In the genomic region with DNA sequence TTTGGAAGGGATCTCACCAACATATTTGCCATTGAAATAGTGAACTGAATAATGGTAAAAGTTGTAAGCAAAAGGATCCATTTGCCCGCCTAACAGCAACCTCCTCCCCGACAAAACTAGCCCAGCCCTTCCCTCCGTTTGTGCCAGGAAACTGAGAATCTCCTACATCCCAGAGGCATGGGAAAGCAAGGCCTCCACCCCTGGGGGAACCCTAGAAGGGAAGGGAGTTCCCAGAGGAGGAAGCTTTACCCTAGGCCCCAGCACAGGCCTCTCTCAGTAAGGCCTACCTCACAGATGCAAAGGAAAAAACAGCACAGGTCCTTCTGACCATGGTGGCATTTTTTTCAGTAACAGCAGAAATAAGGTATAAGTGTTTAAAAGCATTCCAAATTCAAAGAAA, we compare ENCODE assay signal across 32 cellular contexts.
DNase-seq lines count a peak whose midpoint lies in the region; ATAC-seq and FAIRE-seq lines count a peak whose summit lies in the region.
"Had no signal": no experiment of that assay in that cellular context is flagged by ENCODE, and none has a peak within 500 bp of the region (broad histone marks: within the 10 kb centered on the region; RNA-seq: fewer than 3 reads in every experiment).

No MANE protein-coding gene starts in this region.

- peak overlapping the region; percentile 86 for H3K27ac Mint-ChIP-seq in activated naive CD4-positive, alpha-beta T cell treated with anti-CD3 and anti-CD28 coated beads, Interleukin-2, amount 50 U/mL, for 24 hours
- no peak overlapping the region for H3K27ac Mint-ChIP-seq in activated naive CD4-positive, alpha-beta T cell treated with anti-CD3 and anti-CD28 coated beads, Interleukin-2, amount 10 ng/mL, durations not matched to agents 7 days and 5 days
- peak overlapping the region; percentile 82 for H3K27ac Mint-ChIP-seq in activated T-helper 17 cell treated with anti-CD3 and anti-CD28 coated beads, Interleukin-2, amount 50 U/mL, for 72 hours
- H3K27ac Mint-ChIP-seq: mesothelial cell of epicardium; natural killer cell treated with Interleukin-12 subunit alpha and Interleukin-12 subunit beta and Interleukin-15 and Interleukin-18, amount 100 ng/mL, for 72 hours had no signal

- DNase-seq in activated naive CD4-positive, alpha-beta T cell treated with anti-CD3 and anti-CD28 coated beads, Interleukin-2, amount 10 ng/mL, durations not matched to agents 7 days and 5 days: no peak
- DNase-seq in left lobe of liver (ENCODE audit: low spot score): no peak
- no peak for DNase-seq in substantia nigra (lab: John Stamatoyannopoulos, UW)
- no peak for DNase-seq in small intestine
- no peak for DNase-seq in effector CD4-positive, alpha-beta T cell
- no peak for DNase-seq in CD1c-positive myeloid dendritic cell (ENCODE audit: extremely low spot score)
- DNase-seq: activated CD4-positive, alpha-beta T cell treated with anti-CD3 and anti-CD28 coated beads for 36 hours; activated CD8-positive, alpha-beta memory T cell treated with anti-CD3 and anti-CD28 coated beads, Interleukin-2, amount 50 U/mL, for 4 hours; activated gamma-delta T cell; amniotic stem cell; DMS 273 treated with DMSO at 0.1 percent for 48 hours; erythroblast; foreskin keratinocyte; hypothalamus; kidney; MM.1S; NCI-H1436 treated with DMSO at 0.1 percent for 48 hours; NCI-H2171 treated with DMSO at 0.1 percent for 48 hours; NCI-H526 treated with DMSO at 0.1 percent for 48 hours; psoas muscle; RPMI8226; stimulated activated CD4-positive, alpha-beta T cell treated with anti-CD3 and anti-CD28 coated beads, Interleukin-4, amount 100 ng/mL, for 1 hour; uterus had no signal

- no peak for FAIRE-seq in small intestine (lab: Jason Lieb, UNC)
- FAIRE-seq: K562, kidney, TTC549 had no signal

- H3K36me3 ChIP-seq in small intestine (ENCODE audit: control insufficient read depth in 2 of 2, insufficient read depth in 2 of 2, low read length in 2 of 2): no peaks in the 10 kb centered on the region
- H3K36me3 ChIP-seq: cardiac muscle cell, uterus had no signal

- ATAC-seq in activated T-helper 17 cell treated with anti-CD3 and anti-CD28 coated beads, Interleukin-2, amount 50 U/mL, for 72 hours (replicated peaks): no peak
- ATAC-seq in left lobe of liver: peak; percentile 22
- ATAC-seq: activated CD4-positive, alpha-beta T cell treated with anti-CD3 and anti-CD28 coated beads for 36 hours; foreskin keratinocyte; K562; natural killer cell treated with Interleukin-12 subunit alpha and Interleukin-12 subunit beta and Interleukin-15 and Interleukin-18, amount 100 ng/mL, for 72 hours; psoas muscle had no signal

- 59 to 73% (median 69%) methylated on average over 3 of the region's 3 CpGs for WGBS in small intestine, 3 donors

- no peaks in the 10 kb centered on the region for H3K4me1 ChIP-seq in small intestine (ENCODE audit: control insufficient read depth in 2 of 2, insufficient read depth in 1 of 2, low read depth in 1 of 2, low read length in 1 of 2)
- H3K4me1 ChIP-seq: foreskin keratinocyte, psoas muscle, uterus had no signal

- CTCF ChIA-PET in activated naive CD4-positive, alpha-beta T cell treated with anti-CD3 and anti-CD28 coated beads, Interleukin-2, amount 10 ng/mL, durations not matched to agents 7 days and 5 days (lab: Charles Lee): no interaction called here

- H3K36me3 Mint-ChIP-seq in activated naive CD4-positive, alpha-beta T cell treated with anti-CD3 and anti-CD28 coated beads, Interleukin-2, amount 50 U/mL, for 24 hours: peaks cover 21% of the 10 kb centered on the region
- H3K36me3 Mint-ChIP-seq in activated naive CD4-positive, alpha-beta T cell treated with anti-CD3 and anti-CD28 coated beads, Interleukin-2, amount 10 ng/mL, durations not matched to agents 7 days and 5 days: peaks cover 49% of the 10 kb centered on the region
- peaks cover 92% of the 10 kb centered on the region for H3K36me3 Mint-ChIP-seq in activated T-helper 17 cell treated with anti-CD3 and anti-CD28 coated beads, Interleukin-2, amount 50 U/mL, for 72 hours (ENCODE audit: low read depth)
- H3K36me3 Mint-ChIP-seq: mesothelial cell of epicardium had no signal

- no peaks in the 10 kb centered on the region for H3K27me3 ChIP-seq in small intestine (ENCODE audit: control insufficient read depth in 2 of 2, insufficient read depth in 2 of 2, low read length in 2 of 2)
- H3K27me3 ChIP-seq: BLaER1 treated with 17β-estradiol and CSF1 and Interleukin-3, amounts not matched to agents 10 nM and 100 nM; cardiac muscle cell; foreskin keratinocyte; uterus had no signal

- no peaks in the 10 kb centered on the region for H3K27me3 Mint-ChIP-seq in activated naive CD4-positive, alpha-beta T cell treated with anti-CD3 and anti-CD28 coated beads, Interleukin-2, amount 50 U/mL, for 24 hours
- no peaks in the 10 kb centered on the region for H3K27me3 Mint-ChIP-seq in activated naive CD4-positive, alpha-beta T cell treated with anti-CD3 and anti-CD28 coated beads, Interleukin-2, amount 10 ng/mL, durations not matched to agents 7 days and 5 days
- no peaks in the 10 kb centered on the region for H3K27me3 Mint-ChIP-seq in activated T-helper 17 cell treated with anti-CD3 and anti-CD28 coated beads, Interleukin-2, amount 50 U/mL, for 72 hours
- H3K27me3 Mint-ChIP-seq: activated CD4-positive, alpha-beta T cell treated with anti-CD3 and anti-CD28 coated beads for 36 hours; natural killer cell treated with Interleukin-12 subunit alpha and Interleukin-12 subunit beta and Interleukin-15 and Interleukin-18, amount 100 ng/mL, for 72 hours had no signal

- H3K27ac ChIP-seq in substantia nigra (ENCODE audit: low read depth, low read length, poor library complexity, severe bottlenecking) (peak overlapping the region; percentile 22), small intestine (ENCODE audit: low read depth in 1 of 2, low read length in 1 of 2) (no peak overlapping the region)
- H3K27ac ChIP-seq: BLaER1 treated with 17β-estradiol and CSF1 and Interleukin-3, amounts not matched to agents 10 nM and 100 nM; cardiac muscle cell; foreskin keratinocyte; psoas muscle; uterus had no signal

- H3K9me3 Mint-ChIP-seq in activated naive CD4-positive, alpha-beta T cell treated with anti-CD3 and anti-CD28 coated beads, Interleukin-2, amount 50 U/mL, for 24 hours: no peaks in the 10 kb centered on the region
- H3K9me3 Mint-ChIP-seq in activated naive CD4-positive, alpha-beta T cell treated with anti-CD3 and anti-CD28 coated beads, Interleukin-2, amount 10 ng/mL, durations not matched to agents 7 days and 5 days: no peaks in the 10 kb centered on the region
- no peaks in the 10 kb centered on the region for H3K9me3 Mint-ChIP-seq in activated T-helper 17 cell treated with anti-CD3 and anti-CD28 coated beads, Interleukin-2, amount 50 U/mL, for 72 hours
- H3K9me3 Mint-ChIP-seq: mesothelial cell of epicardium; natural killer cell treated with Interleukin-12 subunit alpha and Interleukin-12 subunit beta and Interleukin-15 and Interleukin-18, amount 100 ng/mL, for 72 hours had no signal

- no peak overlapping the region for H3K4me3 Mint-ChIP-seq in activated naive CD4-positive, alpha-beta T cell treated with anti-CD3 and anti-CD28 coated beads, Interleukin-2, amount 50 U/mL, for 24 hours
- no peak overlapping the region for H3K4me3 Mint-ChIP-seq in activated naive CD4-positive, alpha-beta T cell treated with anti-CD3 and anti-CD28 coated beads, Interleukin-2, amount 10 ng/mL, durations not matched to agents 7 days and 5 days
- no peak overlapping the region for H3K4me3 Mint-ChIP-seq in activated T-helper 17 cell treated with anti-CD3 and anti-CD28 coated beads, Interleukin-2, amount 50 U/mL, for 72 hours
- H3K4me3 Mint-ChIP-seq: activated CD4-positive, alpha-beta T cell treated with anti-CD3 and anti-CD28 coated beads for 36 hours; mesothelial cell of epicardium; natural killer cell treated with Interleukin-12 subunit alpha and Interleukin-12 subunit beta and Interleukin-15 and Interleukin-18, amount 100 ng/mL, for 72 hours had no signal

- no peaks in the 10 kb centered on the region for H3K9me3 ChIP-seq in small intestine (ENCODE audit: control insufficient read depth, low read depth)
- H3K9me3 ChIP-seq: BLaER1 treated with 17β-estradiol and CSF1 and Interleukin-3, amounts not matched to agents 10 nM and 100 nM; psoas muscle; uterus had no signal

- H3K4me3 ChIP-seq in small intestine (ENCODE audit: low read depth in 1 of 2, low read length in 2 of 2): no peak overlapping the region
- H3K4me3 ChIP-seq: BLaER1 treated with 17β-estradiol and CSF1 and Interleukin-3, amounts not matched to agents 10 nM and 100 nM; cardiac muscle cell; K562; psoas muscle; smooth muscle cell; uterus had no signal

- peaks cover 18% of the 10 kb centered on the region for H3K4me1 Mint-ChIP-seq in activated naive CD4-positive, alpha-beta T cell treated with anti-CD3 and anti-CD28 coated beads, Interleukin-2, amount 50 U/mL, for 24 hours
- peaks cover 8% of the 10 kb centered on the region for H3K4me1 Mint-ChIP-seq in activated naive CD4-positive, alpha-beta T cell treated with anti-CD3 and anti-CD28 coated beads, Interleukin-2, amount 10 ng/mL, durations not matched to agents 7 days and 5 days
- peaks cover 6% of the 10 kb centered on the region for H3K4me1 Mint-ChIP-seq in activated T-helper 17 cell treated with anti-CD3 and anti-CD28 coated beads, Interleukin-2, amount 50 U/mL, for 72 hours
